ENCODE assay signal across 3 cellular contexts in the genomic region with DNA sequence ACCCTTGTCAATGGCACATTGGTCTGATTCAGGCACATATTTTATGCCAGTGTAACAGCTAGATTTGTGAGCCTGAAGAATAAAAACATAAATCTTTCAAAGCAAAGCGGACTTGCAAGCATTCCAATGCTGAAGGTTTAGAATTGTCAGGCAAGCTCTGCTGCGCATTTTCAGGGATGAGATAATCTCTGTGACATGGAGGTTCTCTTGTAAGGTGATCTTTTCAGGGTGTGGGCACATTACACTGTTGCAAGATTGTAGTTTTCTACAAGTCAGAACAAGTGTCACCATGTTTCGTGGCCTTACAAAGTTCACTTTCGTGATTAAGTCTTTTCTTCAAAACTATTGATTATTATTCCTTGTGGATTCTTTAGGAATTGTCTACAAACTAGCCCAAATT.
DNase-seq lines count a peak whose midpoint lies in the region; ATAC-seq, FAIRE-seq and TF ChIP-seq lines count a peak whose summit lies in the region.
"Not testable (repeated sequence)": the region's sequence is repeated elsewhere in the genome, so short reads cannot be mapped to it uniquely, and the experiment has no call there.

No MANE protein-coding gene starts in this region.

- not testable (repeated sequence) for H3K27ac ChIP-seq in foreskin keratinocyte

- DNase-seq in bronchial epithelial cell (ENCODE audit: low read depth) (peak; percentile 37), epithelial cell of esophagus (ENCODE audit: low read depth) (peak; percentile 48), foreskin keratinocyte (peak; percentile 42 to 78)

- not testable (repeated sequence) for TF ChIP-seq CTCF in bronchial epithelial cell (IDR thresholded peaks at IDR 0.05; ENCODE audit: insufficient read depth, low read length, severe bottlenecking); epithelial cell of esophagus (IDR thresholded peaks at IDR 0.05; ENCODE audit: insufficient read depth, low read depth, low read length, missing control alignments); foreskin keratinocyte (conservative IDR thresholded peaks at IDR 0.05)

- H3K27me3 ChIP-seq in bronchial epithelial cell (ENCODE audit: control insufficient read depth, insufficient read depth, low read length); foreskin keratinocyte: not testable (repeated sequence)

- not testable (repeated sequence) for H3K4me1 ChIP-seq in foreskin keratinocyte

- not testable (repeated sequence) for H3K4me3 ChIP-seq in bronchial epithelial cell (ENCODE audit: low read depth, low read length); epithelial cell of esophagus (ENCODE audit: low read length)

- FAIRE-seq in bronchial epithelial cell (lab: Jason Lieb, UNC) = not testable (repeated sequence)

- peak; percentile 56 for ATAC-seq in foreskin keratinocyte

- not testable (repeated sequence) for H3K36me3 ChIP-seq in bronchial epithelial cell (ENCODE audit: control insufficient read depth, insufficient read depth, low read length)
